In genomic region chrX:49812177-49812576, GRCh38 we compare ENCODE assay signal across 1 cellular context.
TF ChIP-seq lines count a peak whose summit lies in the region.

No MANE protein-coding gene starts in this region.

TF ChIP-seq in HepG2, 621 proteins besides CTCF, POLR2A, EP300 and RAD21 (continued from another document and continues in another):
- TF ChIP-seq, protein P1, sequence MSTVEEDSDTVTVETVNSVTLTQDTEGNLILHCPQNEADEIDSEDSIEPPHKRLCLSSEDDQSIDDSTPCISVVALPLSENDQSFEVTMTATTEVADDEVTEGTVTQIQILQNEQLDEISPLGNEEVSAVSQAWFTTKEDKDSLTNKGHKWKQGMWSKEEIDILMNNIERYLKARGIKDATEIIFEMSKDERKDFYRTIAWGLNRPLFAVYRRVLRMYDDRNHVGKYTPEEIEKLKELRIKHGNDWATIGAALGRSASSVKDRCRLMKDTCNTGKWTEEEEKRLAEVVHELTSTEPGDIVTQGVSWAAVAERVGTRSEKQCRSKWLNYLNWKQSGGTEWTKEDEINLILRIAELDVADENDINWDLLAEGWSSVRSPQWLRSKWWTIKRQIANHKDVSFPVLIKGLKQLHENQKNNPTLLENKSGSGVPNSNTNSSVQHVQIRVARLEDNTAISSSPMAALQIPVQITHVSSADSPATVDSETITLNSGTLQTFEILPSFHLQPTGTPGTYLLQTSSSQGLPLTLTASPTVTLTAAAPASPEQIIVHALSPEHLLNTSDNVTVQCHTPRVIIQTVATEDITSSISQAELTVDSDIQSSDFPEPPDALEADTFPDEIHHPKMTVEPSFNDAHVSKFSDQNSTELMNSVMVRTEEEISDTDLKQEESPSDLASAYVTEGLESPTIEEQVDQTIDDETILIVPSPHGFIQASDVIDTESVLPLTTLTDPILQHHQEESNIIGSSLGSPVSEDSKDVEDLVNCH (CRISPR knock-in tag; IDR thresholded peaks at IDR 0.05), result no peak
- TF ChIP-seq ZNF296 (CRISPR knock-in tag; conservative IDR thresholded peaks at IDR 0.05) (no peak), ZNF788 (CRISPR knock-in tag; IDR thresholded peaks at IDR 0.05; ENCODE audit: borderline replicate concordance) (no peak), SIN3B (IDR thresholded peaks at IDR 0.05; ENCODE audit: low read length) (no peak), FOXJ3 (CRISPR knock-in tag; IDR thresholded peaks at IDR 0.05; ENCODE audit: borderline replicate concordance) (peak; percentile 53; the same call in 1 of the 2 replicates), EED (CRISPR knock-in tag; IDR thresholded peaks at IDR 0.05) (no peak), AKAP8 (CRISPR knock-in tag; IDR thresholded peaks at IDR 0.05) (no peak), ZNF792 (CRISPR knock-in tag; IDR thresholded peaks at IDR 0.05) (0 out of 2 replicates have a peak, but pooled peaks have one; percentile 33), ZNF367 (CRISPR knock-in tag; IDR thresholded peaks at IDR 0.05; ENCODE audit: borderline replicate concordance) (no peak), KAT7 (CRISPR knock-in tag; IDR thresholded peaks at IDR 0.05; ENCODE audit: borderline replicate concordance) (no peak), SOX13 (IDR thresholded peaks at IDR 0.05) (peak; percentile 75), SOX13 (CRISPR knock-in tag; conservative IDR thresholded peaks at IDR 0.05 in 1 of 2, IDR thresholded peaks at IDR 0.05 in 1 of 2) (peak in 1 of 2 experiments; percentile 88; a peak in 2 of 4 replicates), TRIM22 (IDR thresholded peaks at IDR 0.05) (no peak), PPARG (CRISPR knock-in tag; conservative IDR thresholded peaks at IDR 0.05) (peak; percentile 78), ZNF460 (CRISPR knock-in tag; IDR thresholded peaks at IDR 0.05; ENCODE audit: borderline replicate concordance) (no peak), TMF1 (CRISPR knock-in tag; IDR thresholded peaks at IDR 0.05; ENCODE audit: low read depth) (no peak), MNT (IDR thresholded peaks at IDR 0.05) (no peak), HNRNPL (IDR thresholded peaks at IDR 0.05; ENCODE audit: low read depth, low read length) (no peak), ZNF597 (CRISPR knock-in tag; IDR thresholded peaks at IDR 0.05) (no peak), ZNF790 (CRISPR knock-in tag; IDR thresholded peaks at IDR 0.05; ENCODE audit: borderline replicate concordance) (no peak), ZNF746 (CRISPR knock-in tag; IDR thresholded peaks at IDR 0.05) (no peak), PAF1 (CRISPR knock-in tag; IDR thresholded peaks at IDR 0.05) (no peak), CEBPB (IDR thresholded peaks at IDR 0.05; ENCODE audit: borderline replicate concordance, low read depth, low read length) (no peak), CREB1 (IDR thresholded peaks at IDR 0.05) (no peak), CREB1 (CRISPR knock-in tag; IDR thresholded peaks at IDR 0.05) (0 out of 2 replicates have a peak, but pooled peaks have one; percentile 28), ZNF292 (CRISPR knock-in tag; IDR thresholded peaks at IDR 0.05; ENCODE audit: borderline replicate concordance, low read depth) (no peak), ZNF263 (CRISPR knock-in tag; IDR thresholded peaks at IDR 0.05) (no peak), ZNF678 (CRISPR knock-in tag; IDR thresholded peaks at IDR 0.05) (no peak), ZNF205 (CRISPR knock-in tag; IDR thresholded peaks at IDR 0.05) (no peak), CAMTA2 (CRISPR knock-in tag; IDR thresholded peaks at IDR 0.05; ENCODE audit: borderline replicate concordance) (no peak), KDM5B (CRISPR knock-in tag; IDR thresholded peaks at IDR 0.05; ENCODE audit: borderline replicate concordance) (no peak), FOXC1 (CRISPR knock-in tag; IDR thresholded peaks at IDR 0.05; ENCODE audit: borderline replicate concordance) (no peak), TARDBP (CRISPR knock-in tag; IDR thresholded peaks at IDR 0.05) (no peak; the same call in 1 of the 2 replicates), AHDC1 (CRISPR knock-in tag; IDR thresholded peaks at IDR 0.05; ENCODE audit: borderline replicate concordance) (peak; percentile 73; the same call in 1 of the 2 replicates), HNRNPK (IDR thresholded peaks at IDR 0.05; ENCODE audit: low read depth, low read length, poor library complexity, severe bottlenecking) (no peak), CC2D1A (CRISPR knock-in tag; IDR thresholded peaks at IDR 0.05) (no peak), HES4 (CRISPR knock-in tag; IDR thresholded peaks at IDR 0.05; ENCODE audit: borderline replicate concordance) (no peak), GFI1 (CRISPR knock-in tag; IDR thresholded peaks at IDR 0.05; ENCODE audit: borderline replicate concordance) (peak; percentile 93)
- TF ChIP-seq, protein P2, sequence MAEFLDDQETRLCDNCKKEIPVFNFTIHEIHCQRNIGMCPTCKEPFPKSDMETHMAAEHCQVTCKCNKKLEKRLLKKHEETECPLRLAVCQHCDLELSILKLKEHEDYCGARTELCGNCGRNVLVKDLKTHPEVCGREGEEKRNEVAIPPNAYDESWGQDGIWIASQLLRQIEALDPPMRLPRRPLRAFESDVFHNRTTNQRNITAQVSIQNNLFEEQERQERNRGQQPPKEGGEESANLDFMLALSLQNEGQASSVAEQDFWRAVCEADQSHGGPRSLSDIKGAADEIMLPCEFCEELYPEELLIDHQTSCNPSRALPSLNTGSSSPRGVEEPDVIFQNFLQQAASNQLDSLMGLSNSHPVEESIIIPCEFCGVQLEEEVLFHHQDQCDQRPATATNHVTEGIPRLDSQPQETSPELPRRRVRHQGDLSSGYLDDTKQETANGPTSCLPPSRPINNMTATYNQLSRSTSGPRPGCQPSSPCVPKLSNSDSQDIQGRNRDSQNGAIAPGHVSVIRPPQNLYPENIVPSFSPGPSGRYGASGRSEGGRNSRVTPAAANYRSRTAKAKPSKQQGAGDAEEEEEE (CRISPR knock-in tag; IDR thresholded peaks at IDR 0.05; ENCODE audit: borderline replicate concordance), result no peak
- TF ChIP-seq, protein P3, sequence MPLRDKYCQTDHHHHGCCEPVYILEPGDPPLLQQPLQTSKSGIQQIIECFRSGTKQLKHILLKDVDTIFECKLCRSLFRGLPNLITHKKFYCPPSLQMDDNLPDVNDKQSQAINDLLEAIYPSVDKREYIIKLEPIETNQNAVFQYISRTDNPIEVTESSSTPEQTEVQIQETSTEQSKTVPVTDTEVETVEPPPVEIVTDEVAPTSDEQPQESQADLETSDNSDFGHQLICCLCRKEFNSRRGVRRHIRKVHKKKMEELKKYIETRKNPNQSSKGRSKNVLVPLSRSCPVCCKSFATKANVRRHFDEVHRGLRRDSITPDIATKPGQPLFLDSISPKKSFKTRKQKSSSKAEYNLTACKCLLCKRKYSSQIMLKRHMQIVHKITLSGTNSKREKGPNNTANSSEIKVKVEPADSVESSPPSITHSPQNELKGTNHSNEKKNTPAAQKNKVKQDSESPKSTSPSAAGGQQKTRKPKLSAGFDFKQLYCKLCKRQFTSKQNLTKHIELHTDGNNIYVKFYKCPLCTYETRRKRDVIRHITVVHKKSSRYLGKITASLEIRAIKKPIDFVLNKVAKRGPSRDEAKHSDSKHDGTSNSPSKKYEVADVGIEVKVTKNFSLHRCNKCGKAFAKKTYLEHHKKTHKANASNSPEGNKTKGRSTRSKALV (CRISPR knock-in tag; IDR thresholded peaks at IDR 0.05), result no peak
- TF ChIP-seq, protein P4, sequence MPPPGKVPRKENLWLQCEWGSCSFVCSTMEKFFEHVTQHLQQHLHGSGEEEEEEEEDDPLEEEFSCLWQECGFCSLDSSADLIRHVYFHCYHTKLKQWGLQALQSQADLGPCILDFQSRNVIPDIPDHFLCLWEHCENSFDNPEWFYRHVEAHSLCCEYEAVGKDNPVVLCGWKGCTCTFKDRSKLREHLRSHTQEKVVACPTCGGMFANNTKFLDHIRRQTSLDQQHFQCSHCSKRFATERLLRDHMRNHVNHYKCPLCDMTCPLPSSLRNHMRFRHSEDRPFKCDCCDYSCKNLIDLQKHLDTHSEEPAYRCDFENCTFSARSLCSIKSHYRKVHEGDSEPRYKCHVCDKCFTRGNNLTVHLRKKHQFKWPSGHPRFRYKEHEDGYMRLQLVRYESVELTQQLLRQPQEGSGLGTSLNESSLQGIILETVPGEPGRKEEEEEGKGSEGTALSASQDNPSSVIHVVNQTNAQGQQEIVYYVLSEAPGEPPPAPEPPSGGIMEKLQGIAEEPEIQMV (CRISPR knock-in tag; IDR thresholded peaks at IDR 0.05; ENCODE audit: low read depth), result no peak
- TF ChIP-seq, protein P5, sequence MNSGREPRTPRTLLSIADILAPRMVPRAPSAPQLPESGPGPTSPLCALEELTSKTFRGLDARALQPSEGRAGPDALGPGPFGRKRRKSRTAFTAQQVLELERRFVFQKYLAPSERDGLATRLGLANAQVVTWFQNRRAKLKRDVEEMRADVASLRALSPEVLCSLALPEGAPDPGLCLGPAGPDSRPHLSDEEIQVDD (CRISPR knock-in tag; IDR thresholded peaks at IDR 0.05; ENCODE audit: borderline replicate concordance), result no peak
